In the genomic region with DNA sequence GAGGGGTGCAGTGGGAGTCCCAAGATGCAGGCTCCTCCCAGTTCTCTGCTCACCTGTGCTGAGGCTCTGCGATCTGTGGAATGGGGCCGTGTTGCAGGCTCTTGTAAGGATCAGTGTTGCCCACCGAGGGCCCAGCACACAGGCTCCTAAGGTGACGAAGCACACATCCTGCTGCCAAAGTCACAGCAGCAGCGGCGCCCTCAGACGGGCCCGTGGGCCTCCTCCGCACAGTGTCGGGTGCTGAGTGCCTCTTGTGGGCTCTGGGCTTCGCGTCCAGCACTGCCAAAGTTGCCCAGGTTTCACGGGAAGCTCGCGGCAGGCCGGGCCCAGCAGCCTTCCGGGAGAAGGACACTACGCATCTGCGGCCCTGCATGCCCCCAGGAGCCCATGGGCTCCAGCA, we compare ENCODE assay signal across 13 cellular contexts.
"Had no signal": no experiment of that assay in that cellular context is flagged by ENCODE, and none has a peak within 500 bp of the region (broad histone marks: within the 10 kb centered on the region; RNA-seq: fewer than 3 reads in every experiment).

No MANE protein-coding gene starts in this region.

- H3K9me3 ChIP-seq: esophagus muscularis mucosa had no signal

- DNase-seq: activated CD4-positive, alpha-beta T cell treated with anti-CD3 and anti-CD28 coated beads, Interleukin-2, amount 50 U/mL, for 4 hours; activated CD4-positive, CD25-positive, alpha-beta regulatory T cell treated with anti-CD3 and anti-CD28 coated beads, Interleukin-2, amount 50 U/mL, for 72 hours; activated naive CD4-positive, alpha-beta T cell treated with anti-CD3 and anti-CD28 coated beads, Interleukin-2, amount 50 U/mL, for 16 hours; amniotic stem cell; glutamatergic neuron; left colon; retina; SHP77 treated with DMSO at 0.1 percent for 48 hours; T-helper 2 cell; trophoblast cell had no signal

- ATAC-seq: left colon had no signal

- H3K27ac ChIP-seq: esophagus muscularis mucosa, parathyroid adenoma, skin epidermis had no signal

- H3K36me3 ChIP-seq: esophagus muscularis mucosa had no signal

- H3K4me1 ChIP-seq: parathyroid adenoma had no signal

- H3K4me3 ChIP-seq: esophagus muscularis mucosa, skin epidermis had no signal
